ENCODE assay signal across 8 cellular contexts in genomic region chr6:54244430-54244829, GRCh38.
DNase-seq lines count a peak whose midpoint lies in the region; ATAC-seq and TF ChIP-seq lines count a peak whose summit lies in the region.
"Had no signal": no experiment of that assay in that cellular context is flagged by ENCODE, and none has a peak within 500 bp of the region (broad histone marks: within the 10 kb centered on the region; RNA-seq: fewer than 3 reads in every experiment).

No MANE protein-coding gene starts in this region.

- peak; percentile 37 for TF ChIP-seq CTCF in GM12865 (IDR thresholded peaks at IDR 0.05; ENCODE audit: insufficient read depth, low read depth, low read length, missing control alignments)
- TF ChIP-seq CTCF in progenitor cell of endocrine pancreas (IDR thresholded peaks at IDR 0.05; ENCODE audit: unreplicated experiment): peak; percentile 60

- no peaks in the 10 kb centered on the region for H3K9me3 Mint-ChIP-seq in progenitor cell of endocrine pancreas (ENCODE audit: low read depth)
- H3K9me3 Mint-ChIP-seq: dendritic cell treated with granulocyte-macrophage colony-stimulating factor and Interleukin-4, amounts not matched to agents 40 ng/mL and 50 ng/mL, for 4 days had no signal

- H3K4me3 Mint-ChIP-seq in progenitor cell of endocrine pancreas (ENCODE audit: low read depth): no peak overlapping the region
- H3K4me3 Mint-ChIP-seq: dendritic cell treated with granulocyte-macrophage colony-stimulating factor and Interleukin-4, amounts not matched to agents 40 ng/mL and 50 ng/mL, for 4 days had no signal

- no peak overlapping the region for H3K27ac Mint-ChIP-seq in progenitor cell of endocrine pancreas
- H3K27ac Mint-ChIP-seq: dendritic cell treated with granulocyte-macrophage colony-stimulating factor and Interleukin-4, amounts not matched to agents 40 ng/mL and 50 ng/mL, for 4 days had no signal

- no peaks in the 10 kb centered on the region for H3K36me3 Mint-ChIP-seq in progenitor cell of endocrine pancreas (ENCODE audit: insufficient read depth)

- H3K27me3 Mint-ChIP-seq in progenitor cell of endocrine pancreas: no peaks in the 10 kb centered on the region
- H3K27me3 Mint-ChIP-seq: dendritic cell treated with granulocyte-macrophage colony-stimulating factor and Interleukin-4, amounts not matched to agents 40 ng/mL and 50 ng/mL, for 4 days had no signal

- no peaks in the 10 kb centered on the region for H3K4me1 Mint-ChIP-seq in progenitor cell of endocrine pancreas (ENCODE audit: low read depth)

- ATAC-seq in GM19328 (IDR thresholded peaks at IDR 0.05; ENCODE audit: unreplicated experiment): no peak

- DNase-seq in GM12865 (ENCODE audit: low read depth) (peak; percentile 9), NAMALWA (ENCODE audit: low spot score) (peak; percentile 39), dermis blood vessel endothelial cell (peak; percentile 63), progenitor cell of endocrine pancreas (ENCODE audit: low spot score, unreplicated experiment) (no peak), HuH-7.5 (ENCODE audit: low spot score) (no peak)
- DNase-seq in stimulated activated CD4-positive, alpha-beta T cell treated with anti-CD3 and anti-CD28 coated beads, Interleukin-2, amount 100 ng/mL, for 48 hours: no peak

- H3K4me3 ChIP-seq in GM12865 (ENCODE audit: low read depth, low read length): no peak overlapping the region

Comparison
In these comparisons a context has a peak if more than half of its experiments do, and no peak if none do; other contexts are left out.
1. DNase-seq: peak in GM12865 (single experiment), NAMALWA (single experiment) and dermis blood vessel endothelial cell (single experiment); none in progenitor cell of endocrine pancreas (single experiment), HuH-7.5 (single experiment) and stimulated activated CD4-positive, alpha-beta T cell treated with anti-CD3 and anti-CD28 coated beads, Interleukin-2, amount 100 ng/mL, for 48 hours (0 of 2).